ENCODE assay signal across 23 cellular contexts in the genomic region with DNA sequence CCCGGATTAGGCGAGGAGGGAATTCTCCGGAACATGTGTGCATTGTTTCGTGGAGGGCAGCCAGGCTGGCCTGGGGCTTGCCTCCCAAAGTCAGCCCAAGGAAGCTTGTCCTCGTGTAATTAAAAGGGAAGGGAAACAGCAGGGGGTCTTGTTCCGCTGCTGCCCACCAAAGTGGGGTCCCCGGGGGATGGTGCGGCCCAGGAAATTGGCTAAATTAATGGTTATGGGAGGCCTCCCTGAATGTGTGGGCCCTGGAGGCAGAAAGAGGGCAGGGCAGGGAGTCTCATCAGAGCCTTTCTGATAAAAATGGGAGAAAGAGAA.
A peak's percentile ranks its signal among the peaks of the same experiment; 100 is the strongest.
DNase-seq lines count a peak whose midpoint lies in the region; ATAC-seq and TF ChIP-seq lines count a peak whose summit lies in the region.
"Had no signal": no experiment of that assay in that cellular context is flagged by ENCODE, and none has a peak within 500 bp of the region (broad histone marks: within the 10 kb centered on the region; RNA-seq: fewer than 3 reads in every experiment).

No MANE protein-coding gene starts in this region.

- TF ChIP-seq CTCF in brain (conservative IDR thresholded peaks at IDR 0.05) (no peak), tibial nerve (IDR thresholded peaks at IDR 0.05) (no peak)

- no peak overlapping the region for H2AK5ac ChIP-seq in mesendoderm (ENCODE audit: low read length)

- H3K4ac ChIP-seq in mesendoderm (ENCODE audit: low read depth, low read length) = no peak overlapping the region

- no peak overlapping the region for H4K8ac ChIP-seq in mesendoderm (ENCODE audit: low read depth, low read length)

- no peak for TF ChIP-seq POLR2A in tibial nerve (IDR thresholded peaks at IDR 0.05)

- no peak overlapping the region for H3K4me2 ChIP-seq in mesendoderm (ENCODE audit: low read length)
- H3K4me2 ChIP-seq: PC-9 had no signal

- H3K23ac ChIP-seq in mesendoderm (ENCODE audit: low read length) = no peak overlapping the region

- peaks cover 16% of the 10 kb centered on the region for H3K36me3 Mint-ChIP-seq in brain

- no peaks in the 10 kb centered on the region for H3K79me1 ChIP-seq in mesendoderm (ENCODE audit: low read length)

- peaks cover 0 to 17% (median 2%) of the 10 kb centered on the region in 4 donors for H3K9me3 ChIP-seq in tibial nerve
- H3K9me3 ChIP-seq: SJSA1 had no signal

- no peak for ATAC-seq in GM21576 (IDR thresholded peaks at IDR 0.05; ENCODE audit: unreplicated experiment)
- ATAC-seq in GM19467 (IDR thresholded peaks at IDR 0.05; ENCODE audit: unreplicated experiment) = no peak
- no peak for ATAC-seq in GM21717 (IDR thresholded peaks at IDR 0.05; ENCODE audit: unreplicated experiment)
- ATAC-seq: GM12878, HCT116 had no signal

- H2BK120ac ChIP-seq in mesendoderm (ENCODE audit: low read depth, low read length) = no peak overlapping the region

- WGBS in mesendoderm (ENCODE audit: extremely low coverage, insufficient coverage, low lambda C conversion rate) = no CpG with 5 or more reads among the region's 8 CpGs
- 33 to 51% methylated on average over 8 of the region's 8 CpGs for WGBS in tibial nerve, 2 donors

- no peak overlapping the region for H2BK15ac ChIP-seq in mesendoderm (replicated peaks; ENCODE audit: low read depth)

- no peak overlapping the region for H4K5ac ChIP-seq in mesendoderm (ENCODE audit: low read length)

- no peaks in the 10 kb centered on the region for H3K27me3 ChIP-seq in mesendoderm (ENCODE audit: insufficient read depth, low read length, poor library complexity)
- no peaks in the 10 kb centered on the region for H3K27me3 ChIP-seq in tibial nerve
- H3K27me3 ChIP-seq: SJSA1 had no signal

- no peak for TF ChIP-seq EP300 in tibial nerve (IDR thresholded peaks at IDR 0.05)

- H3K27ac ChIP-seq in mesendoderm (ENCODE audit: low read depth, low read length) (no peak overlapping the region), tibial nerve (peak overlapping the region in 3 of 4 donors; percentile 10 to 82 (median 53))
- H3K27ac ChIP-seq: 22Rv1, PC-9, SJSA1 had no signal

- no peak overlapping the region for H3K9ac ChIP-seq in mesendoderm (ENCODE audit: low read length)

- H3K4me1 ChIP-seq in mesendoderm (ENCODE audit: control insufficient read depth, low read depth, low read length) (no peaks in the 10 kb centered on the region), tibial nerve (peaks cover 0 to 17% (median 4%) of the 10 kb centered on the region in 4 donors)
- H3K4me1 ChIP-seq: SJSA1 had no signal

- H2BK5ac ChIP-seq in mesendoderm (ENCODE audit: low read length) = no peak overlapping the region

- peak; percentile 32 for DNase-seq in DMS53 (lab: John Stamatoyannopoulos, UW)
- DNase-seq in DMS53 treated with DMSO at 0.1 percent for 48 hours (lab: John Stamatoyannopoulos, UW; ENCODE audit: unreplicated experiment) = no peak
- DNase-seq in mesendoderm = no peak
- DNase-seq in tibial nerve (ENCODE audit: low spot score in 2 of 2) = no peak
- DNase-seq: Calu3; CD4-positive, alpha-beta T cell; DMS79 treated with DMSO at 0.1 percent for 48 hours; MV-4-11; NCI-H1417 treated with DMSO at 0.1 percent for 48 hours; NCI-H1930; NCI-H2171; NCI-H446 treated with DMSO at 0.1 percent for 48 hours; NCI-H774; PC-9 had no signal

- H3K56ac ChIP-seq in mesendoderm (ENCODE audit: low read length) = peak overlapping the region; percentile 47

- H3K9me3 Mint-ChIP-seq in brain = peaks cover 17 to 31% (median 23%) of the 10 kb centered on the region in 5 experiments

- H3K4me3 ChIP-seq in mesendoderm (ENCODE audit: low read length) (no peak overlapping the region), tibial nerve (no peak overlapping the region)
- H3K4me3 ChIP-seq: GM12878, PC-9, SJSA1 had no signal

- no peaks in the 10 kb centered on the region for H3K79me2 ChIP-seq in mesendoderm (ENCODE audit: control insufficient read depth, insufficient read depth, low read length)

- H3K4me1 Mint-ChIP-seq in brain = peaks cover 25% of the 10 kb centered on the region

- no peaks in the 10 kb centered on the region for H3K36me3 ChIP-seq in mesendoderm (ENCODE audit: control insufficient read depth, insufficient read depth, low read length)
- H3K36me3 ChIP-seq in tibial nerve = no peaks in the 10 kb centered on the region
- H3K36me3 ChIP-seq: SJSA1 had no signal

- H3K4me3 Mint-ChIP-seq in brain = peak overlapping the region in 3 of 5 experiments; percentile 22 to 74 (median 63)
- H3K4me3 Mint-ChIP-seq: B cell; CD4-positive, alpha-beta T cell had no signal

- no peak overlapping the region for H3K18ac ChIP-seq in mesendoderm (ENCODE audit: low read length)

- peaks cover 15% of the 10 kb centered on the region for H3K27me3 Mint-ChIP-seq in brain
- H3K27me3 Mint-ChIP-seq: B cell; CD4-positive, alpha-beta T cell had no signal

- peak overlapping the region in 3 of 5 experiments; percentile 22 to 80 (median 56) for H3K27ac Mint-ChIP-seq in brain
- H3K27ac Mint-ChIP-seq: B cell; CD4-positive, alpha-beta T cell had no signal
